In genomic region chr2:60567092-60567491, GRCh38 we compare ENCODE assay signal across 20 cellular contexts. TPM values are rescaled to one million over a fixed set of nuclear protein-coding genes. Genes with fewer than 3 reads are reported as not detected.
A peak's percentile ranks its signal among the peaks of the same experiment; 100 is the strongest.
DNase-seq lines count a peak whose midpoint lies in the region; TF ChIP-seq lines count a peak whose summit lies in the region.
"Had no signal": no experiment of that assay in that cellular context is flagged by ENCODE, and none has a peak within 500 bp of the region (broad histone marks: within the 10 kb centered on the region; RNA-seq: fewer than 3 reads in every experiment).

No MANE protein-coding gene starts in this region.

- H3K9me3 ChIP-seq in HEK293 (ENCODE audit: control insufficient read depth, insufficient read depth, low read depth, low read length) = no peaks in the 10 kb centered on the region
- H3K9me3 ChIP-seq in WERI-Rb-1 (ENCODE audit: severe bottlenecking) = no peaks in the 10 kb centered on the region
- H3K9me3 ChIP-seq in thyroid gland = no peaks in the 10 kb centered on the region
- no peaks in the 10 kb centered on the region for H3K9me3 ChIP-seq in adrenal gland (replicated peaks in 1 of 3)
- H3K9me3 ChIP-seq: BLaER1, Caco-2 had no signal

- H3K4me3 Mint-ChIP-seq in type B pancreatic cell = peak overlapping the region; percentile 19
- H3K4me3 Mint-ChIP-seq: B cell; CD4-positive, CD25-positive, alpha-beta regulatory T cell; CD8-positive, alpha-beta T cell; H9; HFFc6 had no signal

- 92 to 97% methylated on average over 4 of the region's 4 CpGs for WGBS in thyroid gland, 2 donors
- 91 to 97% (median 94%) methylated on average over 4 of the region's 4 CpGs for WGBS in adrenal gland, 4 donors

- in situ Hi-C loops in brain microvascular endothelial cell (cut with HindIII; ENCODE audit: low pct_ligation_motif_present, low sequenced_read_pairs) = no loop called here

- DNase-seq in NCI-H82 (lab: John Stamatoyannopoulos, UW) = peak; percentile 47
- no peak for DNase-seq in NCI-H82 treated with DMSO at 0.1 percent for 48 hours (lab: John Stamatoyannopoulos, UW; ENCODE audit: unreplicated experiment)
- DNase-seq in WERI-Rb-1 = no peak
- DNase-seq in type B pancreatic cell (ENCODE audit: extremely low spot score, unreplicated experiment) = no peak
- no peak for DNase-seq in thyroid gland
- DNase-seq in adrenal gland = no peak
- DNase-seq in brain microvascular endothelial cell = no peak
- DNase-seq: Caco-2; CD4-positive, CD25-positive, alpha-beta regulatory T cell; CD8-positive, alpha-beta T cell; DMS153; DND-41; GM23248; H9; HFFc6 had no signal

- H3K27me3 Mint-ChIP-seq in type B pancreatic cell = peaks cover 46% of the 10 kb centered on the region

- H3K4me1 ChIP-seq in HEK293 (ENCODE audit: control insufficient read depth, insufficient read depth, low read length) (peaks cover 7% of the 10 kb centered on the region), thyroid gland (peaks cover 0 to 4% of the 10 kb centered on the region in 2 donors), adrenal gland (replicated peaks in 1 of 2) (no peaks in the 10 kb centered on the region)
- H3K4me1 ChIP-seq: Caco-2 had no signal

- no peaks in the 10 kb centered on the region for H3K27me3 ChIP-seq in WERI-Rb-1 (ENCODE audit: insufficient read depth, low read depth, severe bottlenecking)
- H3K27me3 ChIP-seq in thyroid gland = peaks cover 4% of the 10 kb centered on the region
- peaks cover 54% of the 10 kb centered on the region for H3K27me3 ChIP-seq in adrenal gland
- peaks cover 41% of the 10 kb centered on the region for H3K27me3 ChIP-seq in brain microvascular endothelial cell (replicated peaks)

- peaks cover 4% of the 10 kb centered on the region for H3K4me1 Mint-ChIP-seq in type B pancreatic cell (ENCODE audit: unreplicated experiment)
- H3K4me1 Mint-ChIP-seq: CD4-positive, CD25-positive, alpha-beta regulatory T cell had no signal

- H3K27ac ChIP-seq in HEK293 (ENCODE audit: extremely low read depth, low read depth, low read length) = no peak overlapping the region
- H3K27ac ChIP-seq in WERI-Rb-1 = peak overlapping the region; percentile 30; the same call in 1 of the 2 replicates
- H3K27ac ChIP-seq in thyroid gland = no peak overlapping the region
- H3K27ac ChIP-seq in adrenal gland = no peak overlapping the region
- no peak overlapping the region for H3K27ac ChIP-seq in brain microvascular endothelial cell
- H3K27ac ChIP-seq: 22Rv1, BLaER1, C4-2B, GM23248 had no signal

- H3K4me3 ChIP-seq in HEK293 (ENCODE audit: low read depth, low read length) (no peak overlapping the region), WERI-Rb-1 (ENCODE audit: low read depth, low read length) (no peak overlapping the region), thyroid gland (replicated peaks in 1 of 3) (no peak overlapping the region), adrenal gland (no peak overlapping the region), brain microvascular endothelial cell (ENCODE audit: low read depth, low read length) (no peak overlapping the region)
- H3K4me3 ChIP-seq: BLaER1, GM23248 had no signal

- H3K27ac Mint-ChIP-seq in type B pancreatic cell = no peak overlapping the region
- H3K27ac Mint-ChIP-seq: B cell; CD4-positive, CD25-positive, alpha-beta regulatory T cell; CD8-positive, alpha-beta T cell; H9; HFFc6 had no signal

- no peaks in the 10 kb centered on the region for H3K36me3 Mint-ChIP-seq in type B pancreatic cell
- H3K36me3 Mint-ChIP-seq: CD4-positive, CD25-positive, alpha-beta regulatory T cell; CD8-positive, alpha-beta T cell had no signal

- POLR2A ChIA-PET in HEK293 (lab: Yijun Ruan, JAX) = interaction anchor here (0.5 kb wide), 1 partner anchor 14 kb away, joined by 3 read pairs; the partner anchor contains the start of gene BCL11A

- TF ChIP-seq POLR2A in thyroid gland (IDR thresholded peaks at IDR 0.05) (no peak), adrenal gland (IDR thresholded peaks at IDR 0.05) (no peak)

- CTCF ChIA-PET in HEK293 (lab: Yijun Ruan, JAX) = interaction anchor here (0.7 to 6.6 kb wide), 4 partner anchors 10 to 1542 kb away, joined by 3 to 42 read pairs (median 14); no protein-coding TSS in a partner anchor

- intact Hi-C loops in thyroid gland (cut with DNase I) = no loop called here
- intact Hi-C loops in adrenal gland (cut with DNase I) = no loop called here

- no peaks in the 10 kb centered on the region for H3K36me3 ChIP-seq in HEK293 (ENCODE audit: control insufficient read depth in 2 of 2, insufficient read depth in 1 of 2, low read length in 2 of 2)
- H3K36me3 ChIP-seq in WERI-Rb-1 = no peaks in the 10 kb centered on the region
- H3K36me3 ChIP-seq in thyroid gland = no peaks in the 10 kb centered on the region
- H3K36me3 ChIP-seq in adrenal gland (replicated peaks in 1 of 2) = no peaks in the 10 kb centered on the region
- H3K36me3 ChIP-seq in brain microvascular endothelial cell (replicated peaks) = no peaks in the 10 kb centered on the region
- H3K36me3 ChIP-seq: BLaER1 had no signal

- no peaks in the 10 kb centered on the region for H3K9me3 Mint-ChIP-seq in type B pancreatic cell
- H3K9me3 Mint-ChIP-seq: CD4-positive, CD25-positive, alpha-beta regulatory T cell; CD8-positive, alpha-beta T cell; H9; HFFc6 had no signal

- TF ChIP-seq CTCF in HEK293 (tag by site-specific recombination; IDR thresholded peaks at IDR 0.05) (no peak), WERI-Rb-1 (IDR thresholded peaks at IDR 0.05; ENCODE audit: low read depth, low read length) (no peak), type B pancreatic cell (conservative IDR thresholded peaks at IDR 0.05) (no peak), thyroid gland (IDR thresholded peaks at IDR 0.05) (no peak), adrenal gland (IDR thresholded peaks at IDR 0.05) (no peak), brain microvascular endothelial cell (IDR thresholded peaks at IDR 0.05; ENCODE audit: low read depth, low read length, missing control alignments) (no peak)

TF ChIP-seq in HEK293, 187 proteins besides CTCF, POLR2A, EP300 and RAD21:
- 0 out of 2 replicates have a peak, but pooled peaks have one; percentile 8 for TF ChIP-seq ZBTB17 (tag by site-specific recombination; IDR thresholded peaks at IDR 0.05)
- no peak for TF ChIP-seq ZNF24 (tag by site-specific recombination; IDR thresholded peaks at IDR 0.05)

RNA-seq across cellular contexts. Expression of gene BCL11A, which starts 13.6 kb away (rescaled TPM):
- total RNA-seq in type B pancreatic cell (ENCODE audit: low replicate concordance) (47.9 and 53.1 TPM in 2 replicates), thyroid gland (10 to 100 TPM in 1 of 4 donors, 1 to 10 TPM in 3; 4.6 to 12.8 (median 9.0) TPM), adrenal gland (10 to 100 TPM in 1 of 8 donors, 1 to 10 TPM in 7; 2.9 to 16.7 (median 4.1) TPM)
- 1 to 10 TPM; 3.9 to 7.6 (median 6.2) TPM for polyA plus RNA-seq in adrenal gland
